In genomic region chr10:70145166-70145665, GRCh38 we compare ENCODE assay signal across 8 cellular contexts. TPM values are rescaled to one million over a fixed set of nuclear protein-coding genes. Genes with fewer than 3 reads are reported as not detected.
A peak's percentile ranks its signal among the peaks of the same experiment; 100 is the strongest.
DNase-seq lines count a peak whose midpoint lies in the region; ATAC-seq, FAIRE-seq and TF ChIP-seq lines count a peak whose summit lies in the region.

No MANE protein-coding gene starts in this region.

- peak overlapping the region; percentile 82 for H2AFZ ChIP-seq in endothelial cell of umbilical vein (ENCODE audit: low read depth, low read length)

- H3K27me3 ChIP-seq in DOHH2 (ENCODE audit: control insufficient read depth, low read length) (no peaks in the 10 kb centered on the region), NT2/D1 (ENCODE audit: insufficient read depth, insufficient read length) (no peaks in the 10 kb centered on the region), endothelial cell of umbilical vein (ENCODE audit: control insufficient read depth in 2 of 2, insufficient read depth in 2 of 2, low read length in 2 of 2) (no peaks in the 10 kb centered on the region)

- H3K36me3 ChIP-seq in DOHH2 (ENCODE audit: control insufficient read depth, low read length) (peaks cover 57% of the 10 kb centered on the region), NT2/D1 (ENCODE audit: insufficient read depth, insufficient read length, low read length) (peaks cover 22% of the 10 kb centered on the region), endothelial cell of umbilical vein (ENCODE audit: control insufficient read depth in 2 of 2, extremely low read depth in 1 of 2, insufficient read depth in 2 of 2, low read length in 2 of 2) (peaks cover 0 to 7% of the 10 kb centered on the region in 2 experiments)

- H3K9me1 ChIP-seq in endothelial cell of umbilical vein (replicated peaks; ENCODE audit: control insufficient read depth, extremely low read depth, insufficient read depth, low read length), result no peaks in the 10 kb centered on the region

- peak overlapping the region; percentile 80 for H3K4me3 ChIP-seq in DOHH2 (ENCODE audit: low read length)
- H3K4me3 ChIP-seq in NT2/D1 (ENCODE audit: insufficient read length, low read depth), result peak overlapping the region; percentile 62
- H3K4me3 ChIP-seq in endothelial cell of umbilical vein (replicated peaks in 1 of 3; ENCODE audit: insufficient read depth in 1 of 3, low read depth in 1 of 3, low read length in 3 of 3), result peak overlapping the region; percentile 26 to 64 (median 64)

- CTCF ChIA-PET in endothelial cell of umbilical vein (lab: Charles Lee), result interaction anchor here (0.7 to 3.4 kb wide), 9 partner anchors 11 to 358 kb away, joined by 3 to 95 read pairs (median 13); partner anchors contain the start of genes AIFM2 and SAR1A

- H3F3A ChIP-seq in DOHH2 (ENCODE audit: control insufficient read depth, insufficient read depth), result peaks cover 21% of the 10 kb centered on the region

- no peaks in the 10 kb centered on the region for H3K9me2 ChIP-seq in DOHH2 (replicated peaks; ENCODE audit: control insufficient read depth, low read length)

- H3K9me3 ChIP-seq in DOHH2 (ENCODE audit: control insufficient read depth, insufficient read depth, low read length) (no peaks in the 10 kb centered on the region), NT2/D1 (ENCODE audit: insufficient read depth, low read length) (no peaks in the 10 kb centered on the region), endothelial cell of umbilical vein (replicated peaks; ENCODE audit: control insufficient read depth, insufficient read depth, low read length) (no peaks in the 10 kb centered on the region)

- POLR2A ChIA-PET in endothelial cell of umbilical vein (lab: Charles Lee), result interaction anchor here (1.0 kb wide), 1 partner anchor 25 kb away, joined by 4 read pairs; the partner anchor contains the start of gene SAR1A

- peak overlapping the region; percentile 60 for H3K27ac Mint-ChIP-seq in osteocyte (ENCODE audit: unreplicated experiment)

- H3K79me2 ChIP-seq in DOHH2 (ENCODE audit: control insufficient read depth, low read length) (peaks cover 59% of the 10 kb centered on the region), endothelial cell of umbilical vein (ENCODE audit: control insufficient read depth, insufficient read depth, low read length) (peaks cover 6% of the 10 kb centered on the region)

- peak; percentile 6 for ATAC-seq in GM21528 (IDR thresholded peaks at IDR 0.05; ENCODE audit: low FRiP score, unreplicated experiment)

- BruUV-seq in endothelial cell of umbilical vein (replicated peaks; lab: Mats Ljungman, UMichigan), result no TSS peak

- H3K4me1 Mint-ChIP-seq in osteocyte (ENCODE audit: unreplicated experiment), result peaks cover 19% of the 10 kb centered on the region

- H3K4me1 ChIP-seq in DOHH2 (ENCODE audit: control insufficient read depth, low read length) (peaks cover 32% of the 10 kb centered on the region), NT2/D1 (ENCODE audit: insufficient read depth, insufficient read length) (peaks cover 4% of the 10 kb centered on the region), endothelial cell of umbilical vein (ENCODE audit: control insufficient read depth, extremely low read depth, insufficient read depth, low read length) (peaks cover 11% of the 10 kb centered on the region)

- in situ Hi-C loops in KBM-7 (cut with MboI; ENCODE audit: low pct_unique_long_range_greater_than_20kb, low sequenced_read_pairs), result no loop called here

- no peak for FAIRE-seq in endothelial cell of umbilical vein (lab: Jason Lieb, UNC)

- TF ChIP-seq CTCF in DOHH2 (IDR thresholded peaks at IDR 0.05; ENCODE audit: low read depth, low read length, poor library complexity, severe bottlenecking), result no peak
- TF ChIP-seq CTCF in endothelial cell of umbilical vein (IDR thresholded peaks at IDR 0.05; ENCODE audit: extremely low read depth in 1 of 2, insufficient read depth in 1 of 2, low read depth in 1 of 2, low read length in 2 of 2), result no peak
- no peak for TF ChIP-seq CTCF in osteocyte (IDR thresholded peaks at IDR 0.05)

- H3K9me3 Mint-ChIP-seq in osteocyte (ENCODE audit: unreplicated experiment), result no peaks in the 10 kb centered on the region

- dilution Hi-C loops in endothelial cell of umbilical vein (cut with MboI; ENCODE audit: extremely low pct_ligation_motif_present, low sequenced_read_pairs), result no loop called here

- H3K27ac ChIP-seq in DOHH2 (ENCODE audit: low read depth, low read length) (peak overlapping the region; percentile 82), endothelial cell of umbilical vein (ENCODE audit: insufficient read depth, low read depth, low read length) (no peak overlapping the region)

- intact Hi-C loops in endothelial cell of umbilical vein (cut with micrococcal nuclease), result loop anchor here (5.0 kb wide), 3 partner anchors 57 to 237 kb away; partner anchors contain the start of genes LRRC20 and PPA1

- H3K36me3 Mint-ChIP-seq in osteocyte (ENCODE audit: unreplicated experiment), result peaks cover 6% of the 10 kb centered on the region

- no peaks in the 10 kb centered on the region for H3K27me3 Mint-ChIP-seq in osteocyte (ENCODE audit: unreplicated experiment)

- H3K4me2 ChIP-seq in DOHH2 (ENCODE audit: low read length), result peak overlapping the region; percentile 70
- peak overlapping the region; percentile 55 for H3K4me2 ChIP-seq in endothelial cell of umbilical vein (ENCODE audit: insufficient read depth, low read length)

- H4K20me1 ChIP-seq in DOHH2 (ENCODE audit: control insufficient read depth, insufficient read depth, low read depth, low read length) (0 out of 2 replicates have a peak, but pooled peaks cover 6% of the 10 kb centered on the region), endothelial cell of umbilical vein (replicated peaks; ENCODE audit: control insufficient read depth, extremely low read depth, insufficient read depth, low read length) (no peaks in the 10 kb centered on the region)

- H3K4me3 Mint-ChIP-seq in osteocyte (ENCODE audit: unreplicated experiment), result peak overlapping the region; percentile 70

- no peak for TF ChIP-seq POLR2A in endothelial cell of umbilical vein (IDR thresholded peaks at IDR 0.05; ENCODE audit: low read depth, low read length)

- no peak for DNase-seq in NT2/D1 (ENCODE audit: low read depth, low spot score)
- no peak for DNase-seq in endothelial cell of umbilical vein (ENCODE audit: low read depth, low spot score)
- no peak for DNase-seq in osteocyte (ENCODE audit: extremely low spot score, unreplicated experiment)
- no peak for DNase-seq in KBM-7
- no peak for DNase-seq in GOT3 (lab: John Stamatoyannopoulos, UW)
- no peak for DNase-seq in SK-N-DZ (ENCODE audit: low spot score)

- H3K9ac ChIP-seq in NT2/D1 (ENCODE audit: insufficient read length, low read depth) (peak overlapping the region; percentile 85), endothelial cell of umbilical vein (replicated peaks; ENCODE audit: extremely low read depth, insufficient read depth, low read length) (peak overlapping the region; percentile 70)

TF ChIP-seq in endothelial cell of umbilical vein, 7 proteins besides CTCF, POLR2A, EP300 and RAD21 (continues in another document):
- TF ChIP-seq EZH2 (IDR thresholded peaks at IDR 0.05; ENCODE audit: borderline replicate concordance, low read depth, low read length, severe bottlenecking) (no peak), JUN (IDR thresholded peaks at IDR 0.05; ENCODE audit: borderline replicate concordance, insufficient read depth, insufficient read length, low read depth) (no peak), GATA2 (IDR thresholded peaks at IDR 0.05; ENCODE audit: insufficient read depth, insufficient read length, low read depth, low read length) (no peak), MAX (IDR thresholded peaks at IDR 0.05; ENCODE audit: insufficient read depth, insufficient read length) (no peak)

RNA-seq across cellular contexts. Expression of gene TYSND1, which starts 1.3 kb away (rescaled TPM):
- total RNA-seq in endothelial cell of umbilical vein (6.7 and 7.8 TPM in 2 replicates), osteocyte (13.8 and 15.6 TPM in 2 replicates)
- 5.1 and 5.9 TPM in 2 replicates for polyA plus RNA-seq in endothelial cell of umbilical vein
- polyA plus RNA-seq in endothelial cell of umbilical vein (2011; cell fraction: cytosol; rRNA removed), result 3.5 and 3.9 TPM in 2 replicates
- polyA plus RNA-seq in endothelial cell of umbilical vein (2011; cell fraction: nucleus; rRNA removed), result 11.1 and 11.4 TPM in 2 replicates
- polyA plus RNA-seq in endothelial cell of umbilical vein (2012), result 5.7 and 7.2 TPM in 2 replicates
- polyA minus RNA-seq in endothelial cell of umbilical vein, result 3.7 and 5.0 TPM in 2 replicates
- 11.6 TPM for polyA minus RNA-seq in endothelial cell of umbilical vein (2011; cell fraction: cytosol; rRNA and poly(A)+ RNA removed)
- polyA minus RNA-seq in endothelial cell of umbilical vein (2011; cell fraction: nucleus; rRNA and poly(A)+ RNA removed), result 3.1 and 3.8 TPM in 2 replicates
- polyA plus RNA-seq in SK-N-DZ (2014; cell fraction: cytosol; rRNA removed), result 17.5 and 20.9 TPM in 2 replicates
- polyA plus RNA-seq in SK-N-DZ (2014; cell fraction: nucleus; rRNA removed), result 27.6 and 39.4 TPM in 2 replicates

RNA-seq across cellular contexts. Expression of gene AIFM2, which starts 12.6 kb away (rescaled TPM):
- 6.6 and 8.7 TPM in 2 replicates for total RNA-seq in endothelial cell of umbilical vein
- polyA plus RNA-seq in endothelial cell of umbilical vein, result 6.6 and 6.9 TPM in 2 replicates
- polyA plus RNA-seq in endothelial cell of umbilical vein (2011; cell fraction: cytosol; rRNA removed), result 6.2 and 6.3 TPM in 2 replicates
- polyA plus RNA-seq in endothelial cell of umbilical vein (2011; cell fraction: nucleus; rRNA removed), result 6.4 and 7.0 TPM in 2 replicates
- 7.6 and 9.3 TPM in 2 replicates for polyA plus RNA-seq in endothelial cell of umbilical vein (2012)
- 5.4 and 5.8 TPM in 2 replicates for polyA minus RNA-seq in endothelial cell of umbilical vein
- polyA minus RNA-seq in endothelial cell of umbilical vein (2011; cell fraction: cytosol; rRNA and poly(A)+ RNA removed), result 10.9 TPM
- polyA minus RNA-seq in endothelial cell of umbilical vein (2011; cell fraction: nucleus; rRNA and poly(A)+ RNA removed), result 2.8 and 2.9 TPM in 2 replicates
- 11.7 and 12.1 TPM in 2 replicates for total RNA-seq in osteocyte
- polyA plus RNA-seq in SK-N-DZ (2014; cell fraction: cytosol; rRNA removed), result 0.91 and 1.8 TPM in 2 replicates
- polyA plus RNA-seq in SK-N-DZ (2014; cell fraction: nucleus; rRNA removed), result 2.1 and 2.2 TPM in 2 replicates

RNA-seq across cellular contexts. Expression of gene SAR1A, which starts 25.1 kb away (rescaled TPM):
- total RNA-seq in endothelial cell of umbilical vein, result 116 and 130 TPM in 2 replicates
- polyA plus RNA-seq in endothelial cell of umbilical vein, result 27.3 and 33.2 TPM in 2 replicates
- polyA plus RNA-seq in endothelial cell of umbilical vein (2011; cell fraction: cytosol; rRNA removed), result 35.9 and 36.7 TPM in 2 replicates
- 45.5 and 53.4 TPM in 2 replicates for polyA plus RNA-seq in endothelial cell of umbilical vein (2011; cell fraction: nucleus; rRNA removed)
- 73.0 and 76.9 TPM in 2 replicates for polyA plus RNA-seq in endothelial cell of umbilical vein (2012)
- polyA minus RNA-seq in endothelial cell of umbilical vein, result 155 and 167 TPM in 2 replicates
- 54.3 TPM for polyA minus RNA-seq in endothelial cell of umbilical vein (2011; cell fraction: cytosol; rRNA and poly(A)+ RNA removed)
- 40.1 and 64.0 TPM in 2 replicates for polyA minus RNA-seq in endothelial cell of umbilical vein (2011; cell fraction: nucleus; rRNA and poly(A)+ RNA removed)
- total RNA-seq in osteocyte, result 143 and 168 TPM in 2 replicates
- polyA plus RNA-seq in SK-N-DZ (2014; cell fraction: cytosol; rRNA removed), result 63.0 and 63.8 TPM in 2 replicates
- 30.9 and 40.5 TPM in 2 replicates for polyA plus RNA-seq in SK-N-DZ (2014; cell fraction: nucleus; rRNA removed)
